6 cellular contexts compared by ENCODE assay signal in the genomic region with DNA sequence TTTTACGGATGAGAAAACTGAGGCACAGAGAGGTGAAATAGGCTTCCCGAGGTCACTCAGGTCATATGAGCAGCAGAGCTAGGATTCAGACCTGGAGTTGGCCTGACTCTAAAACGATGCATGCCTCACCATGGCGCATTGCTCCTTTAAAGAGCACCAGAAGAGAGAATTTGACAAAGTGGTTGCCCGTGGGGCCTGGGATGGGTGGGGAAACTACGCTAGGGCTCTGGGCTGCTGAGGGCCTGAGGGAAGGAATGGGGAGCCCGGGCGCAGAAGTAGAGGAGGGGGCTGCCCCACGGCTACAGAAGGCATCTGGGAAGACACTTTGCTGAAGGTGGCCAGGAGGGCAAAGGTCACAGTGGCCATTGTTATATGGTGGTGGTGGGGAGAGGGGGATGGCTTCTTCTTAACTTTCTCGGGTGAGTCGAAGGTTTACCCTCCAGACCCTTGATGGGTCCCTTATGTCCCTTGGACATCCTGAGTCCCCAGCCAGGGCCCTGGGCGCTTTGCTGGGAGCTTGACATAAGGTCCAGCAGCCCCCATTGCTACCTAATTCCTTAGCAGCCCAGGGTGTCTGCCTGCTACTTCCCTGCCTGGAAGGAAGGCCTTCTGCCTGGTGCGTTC. TPM values are rescaled to one million over a fixed set of nuclear protein-coding genes. Genes with fewer than 3 reads are reported as not detected.
"Had no signal": no experiment of that assay in that cellular context is flagged by ENCODE, and none has a peak within 500 bp of the region (broad histone marks: within the 10 kb centered on the region; RNA-seq: fewer than 3 reads in every experiment).

No MANE protein-coding gene starts in this region.

RNA-seq across cellular contexts. Expression of gene NOS2, which starts 55.0 kb away (rescaled TPM):
- total RNA-seq: activated CD4-positive, alpha-beta T cell treated with anti-CD3 and anti-CD28 coated beads, Interleukin-2, amount 10 ng/mL, durations not matched to agents 24 days and 14 days; activated naive CD4-positive, alpha-beta T cell treated with anti-CD3 and anti-CD28 coated beads, Interleukin-2, amount 50 U/mL, for 72 hours; ascending aorta; chondrocyte; fibroblast of villous mesenchyme had no signal
- polyA plus RNA-seq: fibroblast of lung had no signal
